12 cellular contexts compared by ENCODE assay signal in the genomic region with DNA sequence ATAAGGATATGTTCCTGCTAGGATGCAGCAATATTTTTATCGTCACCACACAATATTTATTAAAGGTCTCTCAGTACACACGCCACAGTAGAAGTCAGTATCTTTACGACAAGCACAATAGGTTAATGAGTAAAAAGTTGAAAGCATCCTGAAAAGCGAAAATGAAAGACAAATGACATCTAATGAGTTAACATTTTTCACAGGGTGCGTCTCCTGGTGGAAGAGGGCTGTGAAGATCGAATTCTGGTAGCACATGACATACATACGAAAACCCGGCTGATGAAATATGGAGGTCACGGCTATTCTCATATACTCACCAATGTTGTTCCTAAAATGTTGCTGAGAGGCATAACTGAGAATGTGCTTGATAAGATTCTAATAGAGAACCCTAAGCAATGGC. TPM values are rescaled to one million over a fixed set of nuclear protein-coding genes. Genes with fewer than 3 reads are reported as not detected.
"Had no signal": no experiment of that assay in that cellular context is flagged by ENCODE, and none has a peak within 500 bp of the region (broad histone marks: within the 10 kb centered on the region; RNA-seq: fewer than 3 reads in every experiment).

No MANE protein-coding gene starts in this region.

- H3K4me3 Mint-ChIP-seq: HFFc6, IgD-negative memory B cell had no signal

- H3K9me3 Mint-ChIP-seq: HFFc6, IgD-negative memory B cell had no signal

- H3K27ac Mint-ChIP-seq: HFFc6, IgD-negative memory B cell had no signal

- H3K4me1 ChIP-seq: HAP-1 had no signal

- H3K4me3 ChIP-seq: GM23248, HAP-1 had no signal

- H3K4me1 Mint-ChIP-seq: IgD-negative memory B cell had no signal

- H3K27me3 Mint-ChIP-seq: IgD-negative memory B cell had no signal

- H3K9me3 ChIP-seq: HAP-1 had no signal

- H3K27ac ChIP-seq: GM23248, HL-60, KMS-11 had no signal

- H3K36me3 ChIP-seq: HAP-1 had no signal

- ATAC-seq: HCT116, HepG2 had no signal

- H3K4me2 ChIP-seq: KMS-11 had no signal

- DNase-seq: GM23248, GOT3, H7, HFFc6, KBM-7 had no signal

- H3K9ac ChIP-seq: GM23248, KMS-11 had no signal

RNA-seq across cellular contexts. Expression of gene C1QL3, which starts 10.8 kb away (rescaled TPM):
- total RNA-seq: GM23248, H4, HepG2, HFFc6 had no signal
- polyA plus RNA-seq: HepG2 had no signal
